Comparison of ENCODE assay signal across 14 cellular contexts in the genomic region with DNA sequence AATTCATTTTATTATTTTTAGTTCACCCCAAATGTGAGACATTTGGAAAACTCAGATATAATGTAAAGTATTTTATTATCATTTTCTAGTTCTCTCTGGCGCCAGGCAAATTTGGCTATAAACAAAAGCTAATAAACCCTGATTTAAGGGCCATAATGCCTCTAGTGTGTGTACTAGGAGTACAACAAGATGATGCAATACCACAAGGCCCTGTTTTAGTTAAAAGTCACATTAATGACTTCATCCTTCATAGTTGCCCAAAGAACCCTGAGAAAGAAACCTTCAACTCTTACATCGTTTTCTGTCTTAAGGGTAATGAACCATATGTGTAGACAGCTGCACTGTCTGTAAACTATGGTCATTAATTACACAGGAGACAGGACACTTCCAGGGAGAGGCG.
"Had no signal": no experiment of that assay in that cellular context is flagged by ENCODE, and none has a peak within 500 bp of the region (broad histone marks: within the 10 kb centered on the region; RNA-seq: fewer than 3 reads in every experiment).

No MANE protein-coding gene starts in this region.

- H3K27ac ChIP-seq: epithelial cell of prostate, sigmoid colon had no signal

- H3K36me3 ChIP-seq: sigmoid colon had no signal

- H3K9me3 ChIP-seq: sigmoid colon had no signal

- H3K4me3 ChIP-seq: sigmoid colon had no signal

- DNase-seq: activated CD4-positive, alpha-beta T cell treated with anti-CD3 and anti-CD28 coated beads, Interleukin-2, amount 50 U/mL, for 4 hours; activated T-cell treated with anti-CD3 and anti-CD28 coated beads, Interleukin-2, amount 50 U/mL, for 1 hour; amniotic stem cell; effector memory CD4-positive, alpha-beta T cell; hippocampal formation; left colon; naive thymus-derived CD4-positive, alpha-beta T cell; sigmoid colon; stimulated activated CD4-positive, alpha-beta T cell treated with anti-CD3 and anti-CD28 coated beads, Interleukin-12 subunit alpha, Interleukin-12 subunit beta, amount 100 ng/mL, for 4 hours; stimulated activated CD4-positive, alpha-beta T cell treated with anti-CD3 and anti-CD28 coated beads, Interleukin-2, amount 100 ng/mL, for 48 hours; stimulated activated naive CD4-positive, alpha-beta T cell treated with Interleukin-2 at 50 U/mL for 16 hours; T-helper 2 cell; trophoblast cell had no signal

- ATAC-seq: left colon; naive thymus-derived CD4-positive, alpha-beta T cell had no signal

- H3K27me3 ChIP-seq: sigmoid colon had no signal
